Comparison of ENCODE assay signal across 2 cellular contexts in the genomic region with DNA sequence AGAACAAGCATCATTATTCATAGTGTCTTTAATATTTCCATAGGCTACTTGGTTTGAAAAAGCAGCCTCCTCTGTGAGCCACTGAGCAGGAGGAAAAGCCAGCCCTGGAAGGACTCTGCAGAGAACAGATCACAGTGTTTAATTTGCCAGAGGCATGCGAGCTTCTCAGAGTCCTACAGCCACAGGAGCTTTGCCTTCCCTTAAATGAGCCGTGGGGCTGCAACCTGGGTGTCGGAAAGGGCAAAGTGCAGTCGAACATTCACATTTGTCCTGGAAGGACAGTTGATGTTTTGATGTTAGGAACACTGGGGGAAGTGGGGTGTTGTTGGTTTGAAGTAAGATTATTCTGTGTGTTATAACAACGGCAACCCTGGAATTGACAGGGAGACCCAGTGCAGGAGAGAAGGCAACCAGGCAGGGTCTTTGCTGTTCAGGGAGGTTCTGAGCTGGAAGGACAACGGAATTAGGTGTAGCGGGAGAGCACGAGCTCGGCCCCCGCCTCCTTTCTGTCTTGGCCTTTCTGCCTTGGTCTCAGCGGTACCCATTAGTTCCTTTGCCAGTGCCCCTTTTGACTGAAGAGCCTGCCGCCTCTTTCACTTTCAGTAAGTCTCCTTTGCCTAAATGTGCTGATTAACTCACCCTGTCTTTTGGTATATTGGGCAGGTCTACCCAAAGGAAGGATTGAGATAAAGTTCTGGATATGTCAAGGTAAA.
TF ChIP-seq lines count a peak whose summit lies in the region.

No MANE protein-coding gene starts in this region.

TF ChIP-seq in A549, 52 proteins besides CTCF, POLR2A, EP300 and RAD21:
- TF ChIP-seq FOSL2 (IDR thresholded peaks at IDR 0.05) (no peak), FOSL2 (CRISPR knock-in tag; IDR thresholded peaks at IDR 0.05) (no peak), NFE2L2 (conservative IDR thresholded peaks at IDR 0.05; ENCODE audit: low read length) (no peak), CEBPB (IDR thresholded peaks at IDR 0.05) (no peak), SMC3 (IDR thresholded peaks at IDR 0.05) (no peak), RNF2 (IDR thresholded peaks at IDR 0.05; ENCODE audit: borderline replicate concordance, low read depth) (no peak), HOXB13 (CRISPR knock-in tag; IDR thresholded peaks at IDR 0.05; ENCODE audit: low read depth) (no peak), FOXS1 (CRISPR knock-in tag; IDR thresholded peaks at IDR 0.05) (no peak), CBX8 (IDR thresholded peaks at IDR 0.05) (no peak), GATA3 (IDR thresholded peaks at IDR 0.05; ENCODE audit: borderline replicate concordance) (no peak), KDM1A (IDR thresholded peaks at IDR 0.05; ENCODE audit: low read depth) (no peak), JUN (IDR thresholded peaks at IDR 0.05) (no peak), ZSCAN20 (CRISPR knock-in tag; IDR thresholded peaks at IDR 0.05) (no peak), NR3C1 (IDR thresholded peaks at IDR 0.05) (no peak), ZNF302 (CRISPR knock-in tag; IDR thresholded peaks at IDR 0.05) (no peak), EHF (CRISPR knock-in tag; IDR thresholded peaks at IDR 0.05) (no peak), KDM5A (IDR thresholded peaks at IDR 0.05) (no peak)
- TF ChIP-seq, protein P1, sequence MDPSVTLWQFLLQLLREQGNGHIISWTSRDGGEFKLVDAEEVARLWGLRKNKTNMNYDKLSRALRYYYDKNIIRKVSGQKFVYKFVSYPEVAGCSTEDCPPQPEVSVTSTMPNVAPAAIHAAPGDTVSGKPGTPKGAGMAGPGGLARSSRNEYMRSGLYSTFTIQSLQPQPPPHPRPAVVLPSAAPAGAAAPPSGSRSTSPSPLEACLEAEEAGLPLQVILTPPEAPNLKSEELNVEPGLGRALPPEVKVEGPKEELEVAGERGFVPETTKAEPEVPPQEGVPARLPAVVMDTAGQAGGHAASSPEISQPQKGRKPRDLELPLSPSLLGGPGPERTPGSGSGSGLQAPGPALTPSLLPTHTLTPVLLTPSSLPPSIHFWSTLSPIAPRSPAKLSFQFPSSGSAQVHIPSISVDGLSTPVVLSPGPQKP (IDR thresholded peaks at IDR 0.05; ENCODE audit: low read depth, low read length): no peak
- TF ChIP-seq, protein P2, sequence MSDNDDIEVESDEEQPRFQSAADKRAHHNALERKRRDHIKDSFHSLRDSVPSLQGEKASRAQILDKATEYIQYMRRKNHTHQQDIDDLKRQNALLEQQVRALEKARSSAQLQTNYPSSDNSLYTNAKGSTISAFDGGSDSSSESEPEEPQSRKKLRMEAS (IDR thresholded peaks at IDR 0.05): no peak
- TF ChIP-seq, protein P3, sequence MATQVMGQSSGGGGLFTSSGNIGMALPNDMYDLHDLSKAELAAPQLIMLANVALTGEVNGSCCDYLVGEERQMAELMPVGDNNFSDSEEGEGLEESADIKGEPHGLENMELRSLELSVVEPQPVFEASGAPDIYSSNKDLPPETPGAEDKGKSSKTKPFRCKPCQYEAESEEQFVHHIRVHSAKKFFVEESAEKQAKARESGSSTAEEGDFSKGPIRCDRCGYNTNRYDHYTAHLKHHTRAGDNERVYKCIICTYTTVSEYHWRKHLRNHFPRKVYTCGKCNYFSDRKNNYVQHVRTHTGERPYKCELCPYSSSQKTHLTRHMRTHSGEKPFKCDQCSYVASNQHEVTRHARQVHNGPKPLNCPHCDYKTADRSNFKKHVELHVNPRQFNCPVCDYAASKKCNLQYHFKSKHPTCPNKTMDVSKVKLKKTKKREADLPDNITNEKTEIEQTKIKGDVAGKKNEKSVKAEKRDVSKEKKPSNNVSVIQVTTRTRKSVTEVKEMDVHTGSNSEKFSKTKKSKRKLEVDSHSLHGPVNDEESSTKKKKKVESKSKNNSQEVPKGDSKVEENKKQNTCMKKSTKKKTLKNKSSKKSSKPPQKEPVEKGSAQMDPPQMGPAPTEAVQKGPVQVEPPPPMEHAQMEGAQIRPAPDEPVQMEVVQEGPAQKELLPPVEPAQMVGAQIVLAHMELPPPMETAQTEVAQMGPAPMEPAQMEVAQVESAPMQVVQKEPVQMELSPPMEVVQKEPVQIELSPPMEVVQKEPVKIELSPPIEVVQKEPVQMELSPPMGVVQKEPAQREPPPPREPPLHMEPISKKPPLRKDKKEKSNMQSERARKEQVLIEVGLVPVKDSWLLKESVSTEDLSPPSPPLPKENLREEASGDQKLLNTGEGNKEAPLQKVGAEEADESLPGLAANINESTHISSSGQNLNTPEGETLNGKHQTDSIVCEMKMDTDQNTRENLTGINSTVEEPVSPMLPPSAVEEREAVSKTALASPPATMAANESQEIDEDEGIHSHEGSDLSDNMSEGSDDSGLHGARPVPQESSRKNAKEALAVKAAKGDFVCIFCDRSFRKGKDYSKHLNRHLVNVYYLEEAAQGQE (IDR thresholded peaks at IDR 0.05): no peak
TF ChIP-seq in A549: peak in this region for 0.

TF ChIP-seq in IMR-90, 13 proteins besides CTCF, POLR2A, EP300 and RAD21:
- TF ChIP-seq, protein P1 (IDR thresholded peaks at IDR 0.05; ENCODE audit: borderline replicate concordance, low read depth, low read length): no peak
- TF ChIP-seq BHLHE40 (IDR thresholded peaks at IDR 0.05; ENCODE audit: low read depth, low read length): no peak
- TF ChIP-seq MXI1 (IDR thresholded peaks at IDR 0.05; ENCODE audit: borderline replicate concordance, low read depth, low read length): no peak
- TF ChIP-seq RFX5 (IDR thresholded peaks at IDR 0.05; ENCODE audit: low read depth, low read length): no peak
- TF ChIP-seq NFE2L2 (IDR thresholded peaks at IDR 0.05; ENCODE audit: low read depth, low read length): no peak
